In genomic region chr19:6600951-6601541, GRCh38 we compare ENCODE assay signal across 9 cellular contexts. TPM values are rescaled to one million over a fixed set of nuclear protein-coding genes. Genes with fewer than 3 reads are reported as not detected.
A peak's percentile ranks its signal among the peaks of the same experiment; 100 is the strongest.
DNase-seq lines count a peak whose midpoint lies in the region; ATAC-seq, FAIRE-seq and TF ChIP-seq lines count a peak whose summit lies in the region.
"Not testable (repeated sequence)": the region's sequence is repeated elsewhere in the genome, so short reads cannot be mapped to it uniquely, and the experiment has no call there.
"Had no signal": no experiment of that assay in that cellular context is flagged by ENCODE, and none has a peak within 500 bp of the region (broad histone marks: within the 10 kb centered on the region; RNA-seq: fewer than 3 reads in every experiment).

No MANE protein-coding gene starts in this region.

- H3K4me1 ChIP-seq in CD8-positive, alpha-beta T cell (ENCODE audit: insufficient read depth, low read length); SK-N-SH (ENCODE audit: control insufficient read depth in 1 of 2, insufficient read depth in 2 of 2, low read depth in 1 of 2, low read length in 1 of 2): not testable (repeated sequence)

- H3F3A ChIP-seq in SK-N-SH (replicated peaks; ENCODE audit: insufficient read depth), result not testable (repeated sequence)

- H3K4me1 Mint-ChIP-seq in CD8-positive, alpha-beta T cell (ENCODE audit: low read depth), result peaks cover 29% of the 10 kb centered on the region
- H3K4me1 Mint-ChIP-seq in activated CD4-positive, alpha-beta memory T cell treated with anti-CD3 and anti-CD28 coated beads, Interleukin-2, amount 10 ng/mL, durations not matched to agents 7 days and 5 days, result peaks cover 62% of the 10 kb centered on the region
- peaks cover 29% of the 10 kb centered on the region for H3K4me1 Mint-ChIP-seq in activated naive CD8-positive, alpha-beta T cell treated with anti-CD3 and anti-CD28 coated beads for 36 hours
- peaks cover 18 to 41% of the 10 kb centered on the region in 2 donors for H3K4me1 Mint-ChIP-seq in natural killer cell treated with Interleukin-12 subunit alpha and Interleukin-12 subunit beta and Interleukin-15 and Interleukin-18, amount 100 ng/mL, for 72 hours (ENCODE audit: low read depth in 2 of 2)

- FAIRE-seq in GM18507 (lab: Jason Lieb, UNC), result peak; percentile 49

- TF ChIP-seq EP300 in SK-N-SH (IDR thresholded peaks at IDR 0.05; ENCODE audit: borderline replicate concordance in 1 of 2, low read depth in 1 of 2, low read length in 1 of 2), result not testable (repeated sequence)

- not testable (repeated sequence) for H3K36me3 ChIP-seq in CD8-positive, alpha-beta T cell (ENCODE audit: insufficient read depth, low read length); SK-N-SH (replicated peaks in 1 of 2; ENCODE audit: control insufficient read depth in 1 of 2, insufficient read depth in 2 of 2, low read length in 1 of 2)

- not testable (repeated sequence) for H3K27ac ChIP-seq in CD8-positive, alpha-beta T cell (ENCODE audit: low read depth, low read length); SK-N-SH (ENCODE audit: low read depth in 2 of 2, low read length in 1 of 2)

- not testable (repeated sequence) for H3K4me3 ChIP-seq in CD8-positive, alpha-beta T cell (ENCODE audit: low read depth, low read length); SK-N-SH (ENCODE audit: low read depth in 2 of 2, low read length in 1 of 2)

- H4K20me1 ChIP-seq in SK-N-SH (ENCODE audit: insufficient read depth), result not testable (repeated sequence)

- not testable (repeated sequence) for H3K36me3 Mint-ChIP-seq in CD8-positive, alpha-beta T cell; activated CD4-positive, alpha-beta memory T cell treated with anti-CD3 and anti-CD28 coated beads, Interleukin-2, amount 10 ng/mL, durations not matched to agents 7 days and 5 days (ENCODE audit: low read depth); activated naive CD8-positive, alpha-beta T cell treated with anti-CD3 and anti-CD28 coated beads for 36 hours; natural killer cell treated with Interleukin-12 subunit alpha and Interleukin-12 subunit beta and Interleukin-15 and Interleukin-18, amount 100 ng/mL, for 72 hours

- H3K9me3 Mint-ChIP-seq in CD8-positive, alpha-beta T cell; activated CD4-positive, alpha-beta memory T cell treated with anti-CD3 and anti-CD28 coated beads, Interleukin-2, amount 10 ng/mL, durations not matched to agents 7 days and 5 days; activated naive CD8-positive, alpha-beta T cell treated with anti-CD3 and anti-CD28 coated beads for 36 hours; natural killer cell treated with Interleukin-12 subunit alpha and Interleukin-12 subunit beta and Interleukin-15 and Interleukin-18, amount 100 ng/mL, for 72 hours: not testable (repeated sequence)

- not testable (repeated sequence) for H3K9ac ChIP-seq in SK-N-SH

- H2AFZ ChIP-seq in SK-N-SH (ENCODE audit: low read depth), result not testable (repeated sequence)

- TF ChIP-seq RAD21 in SK-N-SH (IDR thresholded peaks at IDR 0.05; ENCODE audit: low read length), result not testable (repeated sequence)

- not testable (repeated sequence) for TF ChIP-seq CTCF in CD8-positive, alpha-beta T cell (IDR thresholded peaks at IDR 0.05); SK-N-SH (IDR thresholded peaks at IDR 0.05)

- 0 out of 2 replicates have a peak overlapping the region, but pooled peaks have one; percentile 41 for H3K4me2 ChIP-seq in SK-N-SH

- H3K27ac Mint-ChIP-seq in CD8-positive, alpha-beta T cell, result peak overlapping the region; percentile 76
- H3K27ac Mint-ChIP-seq in activated CD4-positive, alpha-beta memory T cell treated with anti-CD3 and anti-CD28 coated beads, Interleukin-2, amount 10 ng/mL, durations not matched to agents 7 days and 5 days, result peak overlapping the region; percentile 96
- H3K27ac Mint-ChIP-seq in activated naive CD8-positive, alpha-beta T cell treated with anti-CD3 and anti-CD28 coated beads for 36 hours, result peak overlapping the region; percentile 11
- peak overlapping the region in 1 of 2 donors; percentile 61 for H3K27ac Mint-ChIP-seq in natural killer cell treated with Interleukin-12 subunit alpha and Interleukin-12 subunit beta and Interleukin-15 and Interleukin-18, amount 100 ng/mL, for 72 hours

- ATAC-seq in CD8-positive, alpha-beta T cell; natural killer cell treated with Interleukin-12 subunit alpha and Interleukin-12 subunit beta and Interleukin-15 and Interleukin-18, amount 100 ng/mL, for 72 hours: not testable (repeated sequence)

- DNase-seq in CD8-positive, alpha-beta T cell; GM18507 (ENCODE audit: extremely low spot score, insufficient read length, low read depth); SK-N-SH; activated CD4-positive, alpha-beta memory T cell treated with anti-CD3 and anti-CD28 coated beads, Interleukin-2, amount 10 ng/mL, durations not matched to agents 7 days and 5 days; activated naive CD8-positive, alpha-beta T cell treated with anti-CD3 and anti-CD28 coated beads for 36 hours; natural killer cell treated with Interleukin-12 subunit alpha and Interleukin-12 subunit beta and Interleukin-15 and Interleukin-18, amount 100 ng/mL, for 72 hours (ENCODE audit: low spot score): not testable (repeated sequence)
- peak; percentile 55 for DNase-seq in NAMALWA (ENCODE audit: low spot score)

- not testable (repeated sequence) for H3K27me3 ChIP-seq in CD8-positive, alpha-beta T cell (ENCODE audit: insufficient read depth, low read length)
- H3K27me3 ChIP-seq in SK-N-SH (ENCODE audit: insufficient read depth), result peaks cover 27% of the 10 kb centered on the region

- not testable (repeated sequence) for H3K9me3 ChIP-seq in CD8-positive, alpha-beta T cell (ENCODE audit: low read length); SK-N-SH

- not testable (repeated sequence) for H3K9me2 ChIP-seq in SK-N-SH

- not testable (repeated sequence) for H3K79me2 ChIP-seq in SK-N-SH (ENCODE audit: insufficient read depth)

- CTCF ChIA-PET in CD8-positive, alpha-beta T cell (lab: Charles Lee), result interaction anchor here (1.2 kb wide), 1 partner anchor 85 kb away, joined by 3 read pairs; no protein-coding TSS in a partner anchor
- CTCF ChIA-PET in SK-N-SH (lab: Yijun Ruan, JAX), result not testable (repeated sequence)
- CTCF ChIA-PET in activated CD4-positive, alpha-beta memory T cell treated with anti-CD3 and anti-CD28 coated beads, Interleukin-2, amount 10 ng/mL, durations not matched to agents 7 days and 5 days (lab: Charles Lee), result interaction anchor here (0.7 to 1.9 kb wide), 4 partner anchors 13 to 85 kb away, joined by 3 to 4 read pairs (median 3); no protein-coding TSS in a partner anchor

- peak overlapping the region; percentile 77 for H3K4me3 Mint-ChIP-seq in CD8-positive, alpha-beta T cell
- peak overlapping the region; percentile 83 for H3K4me3 Mint-ChIP-seq in activated CD4-positive, alpha-beta memory T cell treated with anti-CD3 and anti-CD28 coated beads, Interleukin-2, amount 10 ng/mL, durations not matched to agents 7 days and 5 days
- H3K4me3 Mint-ChIP-seq in activated naive CD8-positive, alpha-beta T cell treated with anti-CD3 and anti-CD28 coated beads for 36 hours, result not testable (repeated sequence)
- peak overlapping the region; percentile 66 for H3K4me3 Mint-ChIP-seq in natural killer cell treated with Interleukin-12 subunit alpha and Interleukin-12 subunit beta and Interleukin-15 and Interleukin-18, amount 100 ng/mL, for 72 hours

- H3K27me3 Mint-ChIP-seq in CD8-positive, alpha-beta T cell (ENCODE audit: low read depth); activated CD4-positive, alpha-beta memory T cell treated with anti-CD3 and anti-CD28 coated beads, Interleukin-2, amount 10 ng/mL, durations not matched to agents 7 days and 5 days; natural killer cell treated with Interleukin-12 subunit alpha and Interleukin-12 subunit beta and Interleukin-15 and Interleukin-18, amount 100 ng/mL, for 72 hours: not testable (repeated sequence)
- peaks cover 12% of the 10 kb centered on the region for H3K27me3 Mint-ChIP-seq in activated naive CD8-positive, alpha-beta T cell treated with anti-CD3 and anti-CD28 coated beads for 36 hours

- WGBS in SK-N-SH (ENCODE audit: low lambda C conversion rate), result 47% methylated on average over 10 of the region's 10 CpGs

- intact Hi-C loops in CD8-positive, alpha-beta T cell (cut with DNase I, micrococcal nuclease), result not testable (repeated sequence)

- POLR2A ChIA-PET in CD8-positive, alpha-beta T cell (lab: Charles Lee), result interaction anchor here (0.6 kb wide), 1 partner anchor 11 kb away, joined by 3 read pairs; no protein-coding TSS in a partner anchor
- POLR2A ChIA-PET in SK-N-SH (lab: Yijun Ruan, JAX), result not testable (repeated sequence)
- POLR2A ChIA-PET in activated CD4-positive, alpha-beta memory T cell treated with anti-CD3 and anti-CD28 coated beads, Interleukin-2, amount 10 ng/mL, durations not matched to agents 7 days and 5 days (lab: Charles Lee), result interaction anchor here (1.0 to 2.6 kb wide), 4 partner anchors 10 to 54 kb away, joined by 4 to 18 read pairs (median 6); partner anchors contain the start of gene CD70

RNA-seq across cellular contexts. Expression of gene CD70, which starts 10.1 kb away (rescaled TPM):
- total RNA-seq in CD8-positive, alpha-beta T cell, result 1 to 10 TPM; 1.7 to 1.9 TPM
- polyA plus RNA-seq in SK-N-SH (2012; rRNA removed), result 117 and 142 TPM in 2 replicates
- polyA plus RNA-seq in SK-N-SH (2012; cell fraction: cytosol; rRNA removed), result 74.9 and 90.7 TPM in 2 replicates
- 59.8 and 68.2 TPM in 2 replicates for polyA plus RNA-seq in SK-N-SH (2012; cell fraction: nucleus; rRNA removed)
- 10 to 100 TPM; 64.1 to 64.4 TPM for total RNA-seq in activated CD4-positive, alpha-beta memory T cell treated with anti-CD3 and anti-CD28 coated beads, Interleukin-2, amount 10 ng/mL, durations not matched to agents 7 days and 5 days
- 10 to 100 TPM; 15.2 to 15.3 TPM for total RNA-seq in activated naive CD8-positive, alpha-beta T cell treated with anti-CD3 and anti-CD28 coated beads for 36 hours
- 10 to 100 TPM; 10.6 to 26.1 TPM for total RNA-seq in natural killer cell treated with Interleukin-12 subunit alpha and Interleukin-12 subunit beta and Interleukin-15 and Interleukin-18, amount 100 ng/mL, for 72 hours
- total RNA-seq: GM23248, IMR-90 had no signal
- polyA plus RNA-seq: IMR-90 had no signal
